8 cellular contexts compared by ENCODE assay signal in genomic region chr4:121256346-121256745, GRCh38.
DNase-seq lines count a peak whose midpoint lies in the region; ATAC-seq and TF ChIP-seq lines count a peak whose summit lies in the region.

No MANE protein-coding gene starts in this region.

- TF ChIP-seq CTCF in AG09319 (IDR thresholded peaks at IDR 0.05; ENCODE audit: low read depth, low read length) (no peak), fibroblast of lung (conservative IDR thresholded peaks at IDR 0.05 in 1 of 2, IDR thresholded peaks at IDR 0.05 in 1 of 2; ENCODE audit: low read depth in 1 of 2, low read length in 2 of 2) (no peak)

- H2AFZ ChIP-seq in fibroblast of lung (ENCODE audit: low read length) = no peak overlapping the region

- DNase-seq in AG09319 (ENCODE audit: extremely low read depth, low read depth) (peak; percentile 54), fibroblast of lung (ENCODE audit: low read depth in 2 of 2) (peak; percentile 94 to 96), DMS79 (lab: John Stamatoyannopoulos, UW) (no peak), NCI-H510A (lab: John Stamatoyannopoulos, UW) (no peak)
- peak; percentile 54 to 62 for DNase-seq in activated CD4-positive, alpha-beta T cell treated with anti-CD3 and anti-CD28 coated beads for 4 hours
- no peak for DNase-seq in stimulated activated effector memory CD8-positive, alpha-beta T cell treated with anti-CD3 and anti-CD28 coated beads, Interleukin-12 subunit alpha, Interleukin-12 subunit beta, amount 100 ng/mL, for 72 hours (ENCODE audit: low spot score in 2 of 2)

- no peak overlapping the region for H3K4me2 ChIP-seq in fibroblast of lung (ENCODE audit: extremely low read depth, insufficient read depth, low read length)

- no peak overlapping the region for H3K4me3 ChIP-seq in fibroblast of lung (replicated peaks in 1 of 4; ENCODE audit: control extremely low read depth in 1 of 4, insufficient read depth in 1 of 4, low read depth in 3 of 4, low read length in 4 of 4)

- H3K36me3 ChIP-seq in fibroblast of lung (ENCODE audit: control insufficient read depth, insufficient read depth, low read length) = no peaks in the 10 kb centered on the region

- no peaks in the 10 kb centered on the region for H3K27me3 ChIP-seq in fibroblast of lung (ENCODE audit: control insufficient read depth, insufficient read depth, low read length)

- H3K9ac ChIP-seq in fibroblast of lung (ENCODE audit: insufficient read depth, low read length) = no peak overlapping the region

- H3K4me1 ChIP-seq in fibroblast of lung (ENCODE audit: control insufficient read depth, extremely low read depth, insufficient read depth, low read length) = no peaks in the 10 kb centered on the region

- ATAC-seq in GM19351 (IDR thresholded peaks at IDR 0.05; ENCODE audit: unreplicated experiment) = peak; percentile 98
- ATAC-seq in HG03280 (IDR thresholded peaks at IDR 0.05; ENCODE audit: unreplicated experiment) = peak; percentile 98
- peak; percentile 97 for ATAC-seq in stimulated activated effector memory CD8-positive, alpha-beta T cell treated with anti-CD3 and anti-CD28 coated beads, Interleukin-12 subunit alpha, Interleukin-12 subunit beta, amount 100 ng/mL, for 72 hours

- no peaks in the 10 kb centered on the region for H3K9me3 ChIP-seq in fibroblast of lung (ENCODE audit: control insufficient read depth, insufficient read depth, low read depth, low read length)

- H3K27ac Mint-ChIP-seq in stimulated activated effector memory CD8-positive, alpha-beta T cell treated with anti-CD3 and anti-CD28 coated beads, Interleukin-12 subunit alpha, Interleukin-12 subunit beta, amount 100 ng/mL, for 72 hours = peak overlapping the region; percentile 79

- H3K9me3 Mint-ChIP-seq in stimulated activated effector memory CD8-positive, alpha-beta T cell treated with anti-CD3 and anti-CD28 coated beads, Interleukin-12 subunit alpha, Interleukin-12 subunit beta, amount 100 ng/mL, for 72 hours = peaks cover 3% of the 10 kb centered on the region

- H3K79me2 ChIP-seq in fibroblast of lung (ENCODE audit: control insufficient read depth, insufficient read depth, low read length) = no peaks in the 10 kb centered on the region

- H4K20me1 ChIP-seq in fibroblast of lung (ENCODE audit: control insufficient read depth, extremely low read depth, insufficient read depth, low read length) = no peaks in the 10 kb centered on the region

- H3K4me3 Mint-ChIP-seq in stimulated activated effector memory CD8-positive, alpha-beta T cell treated with anti-CD3 and anti-CD28 coated beads, Interleukin-12 subunit alpha, Interleukin-12 subunit beta, amount 100 ng/mL, for 72 hours = peak overlapping the region; percentile 51

- H3K4me1 Mint-ChIP-seq in stimulated activated effector memory CD8-positive, alpha-beta T cell treated with anti-CD3 and anti-CD28 coated beads, Interleukin-12 subunit alpha, Interleukin-12 subunit beta, amount 100 ng/mL, for 72 hours = peaks cover 66% of the 10 kb centered on the region

- H3K27ac ChIP-seq in fibroblast of lung (ENCODE audit: insufficient read depth, low read length) = no peak overlapping the region

- H3K36me3 Mint-ChIP-seq in stimulated activated effector memory CD8-positive, alpha-beta T cell treated with anti-CD3 and anti-CD28 coated beads, Interleukin-12 subunit alpha, Interleukin-12 subunit beta, amount 100 ng/mL, for 72 hours = peaks cover 11% of the 10 kb centered on the region

Comparison
In these comparisons a context has a peak if more than half of its experiments do, and no peak if none do; other contexts are left out.
1. DNase-seq: peak in AG09319 (single experiment), activated CD4-positive, alpha-beta T cell treated with anti-CD3 and anti-CD28 coated beads for 4 hours (2 of 2) and fibroblast of lung (2 of 2); none in stimulated activated effector memory CD8-positive, alpha-beta T cell treated with anti-CD3 and anti-CD28 coated beads, Interleukin-12 subunit alpha, Interleukin-12 subunit beta, amount 100 ng/mL, for 72 hours (0 of 2), DMS79 (single experiment) and NCI-H510A (single experiment).
2. Peak in every context shown above with its lines, with median percentiles within 50 percentile points of each other: ATAC-seq.